ENCODE assay signal across 2 cellular contexts in the genomic region with DNA sequence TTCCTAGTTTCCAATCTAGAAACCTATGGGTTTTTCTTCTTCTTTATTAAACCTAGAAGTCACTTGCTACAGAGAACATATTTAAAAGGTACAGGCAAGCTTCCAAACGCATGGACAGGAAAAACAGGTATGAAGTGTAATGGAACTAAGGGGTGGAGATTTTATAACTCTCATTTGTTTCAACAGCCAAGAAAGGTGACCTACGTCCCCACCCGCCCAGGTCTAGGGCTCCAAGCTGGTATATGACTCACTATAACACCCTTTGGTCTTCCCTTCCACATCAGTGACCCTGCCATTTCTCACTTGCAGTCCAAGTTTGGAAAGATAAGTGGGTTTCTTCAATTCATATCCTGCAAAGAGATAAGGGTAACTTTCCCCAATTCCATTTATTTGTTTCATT.
TF ChIP-seq lines count a peak whose summit lies in the region.

No MANE protein-coding gene starts in this region.

TF ChIP-seq in A549, 52 proteins besides CTCF, POLR2A, EP300 and RAD21:
- TF ChIP-seq CBX2 (IDR thresholded peaks at IDR 0.05; ENCODE audit: borderline replicate concordance, low read depth) (no peak), EHMT2 (IDR thresholded peaks at IDR 0.05; ENCODE audit: low read depth) (no peak), KDM5A (IDR thresholded peaks at IDR 0.05) (no peak), FOXS1 (CRISPR knock-in tag; IDR thresholded peaks at IDR 0.05) (no peak), ZSCAN20 (CRISPR knock-in tag; IDR thresholded peaks at IDR 0.05) (no peak), CBX8 (IDR thresholded peaks at IDR 0.05) (no peak)

TF ChIP-seq in K562, 482 proteins besides CTCF, POLR2A, EP300 and RAD21:
- TF ChIP-seq MTA1 (IDR thresholded peaks at IDR 0.05; ENCODE audit: borderline replicate concordance) (no peak), FOSL1 (tag; conservative IDR thresholded peaks at IDR 0.05) (peak; percentile 49; the same call in 1 of the 2 replicates), SRSF1 (IDR thresholded peaks at IDR 0.05; ENCODE audit: low read depth, low read length) (no peak), RCOR1 (IDR thresholded peaks at IDR 0.05; ENCODE audit: borderline replicate concordance in 1 of 2, low read depth in 2 of 2, low read length in 2 of 2) (peak in 1 of 2 experiments; percentile 7; a peak in 1 of 4 replicates), CBX2 (IDR thresholded peaks at IDR 0.05; ENCODE audit: insufficient read depth, low read length, poor library complexity, severe bottlenecking) (no peak), ZNF699 (CRISPR knock-in tag; IDR thresholded peaks at IDR 0.05; ENCODE audit: insufficient replicate concordance) (no peak), TGIF2 (CRISPR knock-in tag; IDR thresholded peaks at IDR 0.05) (no peak), NCOA2 (IDR thresholded peaks at IDR 0.05; ENCODE audit: partially characterized antibody in 2 of 2) (peak in 1 of 2 experiments; percentile 6), NONO (IDR thresholded peaks at IDR 0.05; ENCODE audit: low read depth in 2 of 2, low read length in 1 of 2) (no peak), EHMT2 (IDR thresholded peaks at IDR 0.05) (0 out of 2 replicates have a peak, but pooled peaks have one; percentile 31), NFIC (IDR thresholded peaks at IDR 0.05) (0 out of 2 replicates have a peak, but pooled peaks have one; percentile 1), JUND (IDR thresholded peaks at IDR 0.05; ENCODE audit: borderline replicate concordance, low read depth, low read length) (peak; percentile 70), JUND (tag; IDR thresholded peaks at IDR 0.05; ENCODE audit: borderline replicate concordance, low read depth, low read length) (no peak; the same call in 2 of the 3 replicates)
- TF ChIP-seq, protein P1, sequence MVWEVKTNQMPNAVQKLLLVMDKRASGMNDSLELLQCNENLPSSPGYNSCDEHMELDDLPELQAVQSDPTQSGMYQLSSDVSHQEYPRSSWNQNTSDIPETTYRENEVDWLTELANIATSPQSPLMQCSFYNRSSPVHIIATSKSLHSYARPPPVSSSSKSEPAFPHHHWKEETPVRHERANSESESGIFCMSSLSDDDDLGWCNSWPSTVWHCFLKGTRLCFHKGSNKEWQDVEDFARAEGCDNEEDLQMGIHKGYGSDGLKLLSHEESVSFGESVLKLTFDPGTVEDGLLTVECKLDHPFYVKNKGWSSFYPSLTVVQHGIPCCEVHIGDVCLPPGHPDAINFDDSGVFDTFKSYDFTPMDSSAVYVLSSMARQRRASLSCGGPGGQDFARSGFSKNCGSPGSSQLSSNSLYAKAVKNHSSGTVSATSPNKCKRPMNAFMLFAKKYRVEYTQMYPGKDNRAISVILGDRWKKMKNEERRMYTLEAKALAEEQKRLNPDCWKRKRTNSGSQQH (CRISPR knock-in tag; IDR thresholded peaks at IDR 0.05) = no peak
- TF ChIP-seq, protein P2, sequence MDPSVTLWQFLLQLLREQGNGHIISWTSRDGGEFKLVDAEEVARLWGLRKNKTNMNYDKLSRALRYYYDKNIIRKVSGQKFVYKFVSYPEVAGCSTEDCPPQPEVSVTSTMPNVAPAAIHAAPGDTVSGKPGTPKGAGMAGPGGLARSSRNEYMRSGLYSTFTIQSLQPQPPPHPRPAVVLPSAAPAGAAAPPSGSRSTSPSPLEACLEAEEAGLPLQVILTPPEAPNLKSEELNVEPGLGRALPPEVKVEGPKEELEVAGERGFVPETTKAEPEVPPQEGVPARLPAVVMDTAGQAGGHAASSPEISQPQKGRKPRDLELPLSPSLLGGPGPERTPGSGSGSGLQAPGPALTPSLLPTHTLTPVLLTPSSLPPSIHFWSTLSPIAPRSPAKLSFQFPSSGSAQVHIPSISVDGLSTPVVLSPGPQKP (CRISPR knock-in tag; IDR thresholded peaks at IDR 0.05) = no peak
- TF ChIP-seq, protein P3, sequence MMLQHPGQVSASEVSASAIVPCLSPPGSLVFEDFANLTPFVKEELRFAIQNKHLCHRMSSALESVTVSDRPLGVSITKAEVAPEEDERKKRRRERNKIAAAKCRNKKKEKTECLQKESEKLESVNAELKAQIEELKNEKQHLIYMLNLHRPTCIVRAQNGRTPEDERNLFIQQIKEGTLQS (IDR thresholded peaks at IDR 0.05) = peak; percentile 74
- TF ChIP-seq, protein P3 (CRISPR knock-in tag; conservative IDR thresholded peaks at IDR 0.05) = no peak
